In the genomic region with DNA sequence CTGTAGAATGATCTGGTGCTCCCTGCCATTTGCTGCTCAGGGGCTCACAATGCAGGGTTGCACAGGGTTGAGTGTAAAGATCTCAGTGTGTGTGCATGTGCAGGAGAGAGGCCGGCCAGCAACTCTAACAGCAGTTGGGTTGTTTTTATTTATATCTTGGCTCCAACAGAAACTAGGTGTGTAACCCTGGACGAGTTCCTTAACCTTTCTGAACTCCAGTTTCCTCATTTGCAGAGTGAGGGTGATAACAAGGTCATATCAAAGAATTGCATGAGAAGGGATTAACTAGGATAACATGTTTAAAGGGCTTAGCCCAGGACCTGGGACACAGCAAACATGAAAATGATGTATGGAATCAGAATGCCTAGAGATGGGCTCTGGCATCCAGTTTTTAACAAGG, we compare ENCODE assay signal across 1 cellular context.
TF ChIP-seq lines count a peak whose summit lies in the region.

No MANE protein-coding gene starts in this region.

TF ChIP-seq in K562, 482 proteins besides CTCF, POLR2A, EP300 and RAD21:
- no peak for TF ChIP-seq ZSCAN29 (IDR thresholded peaks at IDR 0.05)
- TF ChIP-seq HEY1 (CRISPR knock-in tag; IDR thresholded peaks at IDR 0.05; ENCODE audit: borderline replicate concordance): no peak
- TF ChIP-seq PHTF2 (CRISPR knock-in tag; IDR thresholded peaks at IDR 0.05): no peak
- TF ChIP-seq BCOR (IDR thresholded peaks at IDR 0.05): no peak
- TF ChIP-seq ZNF174 (CRISPR knock-in tag; IDR thresholded peaks at IDR 0.05): no peak
- no peak for TF ChIP-seq ZNF436 (CRISPR knock-in tag; IDR thresholded peaks at IDR 0.05)
- TF ChIP-seq ZBTB40 (IDR thresholded peaks at IDR 0.05): no peak
- no peak for TF ChIP-seq ZBTB40 (CRISPR knock-in tag; IDR thresholded peaks at IDR 0.05)
- TF ChIP-seq GABPB2 (CRISPR knock-in tag; conservative IDR thresholded peaks at IDR 0.05): no peak
- no peak for TF ChIP-seq DIDO1 (tag; IDR thresholded peaks at IDR 0.05; ENCODE audit: low read depth)
- TF ChIP-seq MAZ (CRISPR knock-in tag; conservative IDR thresholded peaks at IDR 0.05 in 1 of 2, IDR thresholded peaks at IDR 0.05 in 1 of 2): no peak
- TF ChIP-seq FOXA1 (IDR thresholded peaks at IDR 0.05; ENCODE audit: borderline replicate concordance): no peak
